8 cellular contexts compared by ENCODE assay signal in genomic region chr17:58329035-58329807, GRCh38. TPM values are rescaled to one million over a fixed set of nuclear protein-coding genes. Genes with fewer than 3 reads are reported as not detected.
DNase-seq lines count a peak whose midpoint lies in the region; FAIRE-seq and TF ChIP-seq lines count a peak whose summit lies in the region.

No MANE protein-coding gene starts in this region.

- H3K4me1 ChIP-seq in vagina, result peaks cover 15% of the 10 kb centered on the region

- FAIRE-seq in GM12892 (lab: Jason Lieb, UNC), result peak; percentile 95

- TF ChIP-seq POLR2A in GM12892 (IDR thresholded peaks at IDR 0.05; ENCODE audit: low read depth, low read length) (peak; percentile 99), NB4 (IDR thresholded peaks at IDR 0.05; ENCODE audit: extremely low read depth, insufficient read length) (peak; percentile 97), vagina (IDR thresholded peaks at IDR 0.05) (no peak)

- no peaks in the 10 kb centered on the region for H3K27me3 ChIP-seq in vagina

- no peaks in the 10 kb centered on the region for H3K9me3 ChIP-seq in vagina

- peak; percentile 58 for DNase-seq in GM12892 (ENCODE audit: insufficient read length)
- no peak for DNase-seq in HFF-Myc (ENCODE audit: extremely low read depth, low read depth)
- peak; percentile 98 for DNase-seq in NB4 (ENCODE audit: low read depth)
- DNase-seq in activated T-cell treated with anti-CD3 and anti-CD28 coated beads for 1 hour (ENCODE audit: low read depth), result peak; percentile 70
- peak; percentile 86 for DNase-seq in germinal center (ENCODE audit: low spot score)
- DNase-seq in stimulated activated CD4-positive, alpha-beta T cell treated with anti-CD3 and anti-CD28 coated beads, Interleukin-15, amount 100 ng/mL, for 1 hour (ENCODE audit: low read depth in 1 of 2, low spot score in 1 of 2), result peak; percentile 65 to 76
- DNase-seq in GM03348 (ENCODE audit: low spot score), result no peak
- DNase-seq in vagina (ENCODE audit: extremely low spot score in 2 of 2), result no peak

- no peaks in the 10 kb centered on the region for H3K36me3 ChIP-seq in vagina

- TF ChIP-seq CTCF in HFF-Myc (IDR thresholded peaks at IDR 0.05; ENCODE audit: low read depth, low read length, missing control alignments) (peak; percentile 31), NB4 (IDR thresholded peaks at IDR 0.05; ENCODE audit: low read depth, low read length) (peak; percentile 49), vagina (IDR thresholded peaks at IDR 0.05) (no peak)

- H3K27ac ChIP-seq in vagina, result no peak overlapping the region

- H3K4me3 ChIP-seq in HFF-Myc (replicated peaks; ENCODE audit: low read depth, low read length) (no peak overlapping the region), NB4 (ENCODE audit: low read depth, low read length) (peak overlapping the region; percentile 99), vagina (peak overlapping the region in 1 of 2 donors; percentile 14)

- intact Hi-C loops in vagina (cut with DNase I), result no loop called here

RNA-seq across cellular contexts. Expression of gene TSPOAP1, which starts 0.6 kb away (rescaled TPM):
- polyA plus RNA-seq in GM12892 (2012; ENCODE audit: missing spikeins), result 5.0 TPM
- total RNA-seq in vagina, result 7.1 TPM

RNA-seq across cellular contexts. Expression of gene SUPT4H1, which starts 22.8 kb away (rescaled TPM):
- 94.9 TPM for polyA plus RNA-seq in GM12892 (2012; ENCODE audit: missing spikeins)
- 31.4 TPM for total RNA-seq in vagina

RNA-seq across cellular contexts. Expression of gene MPO, which starts 48.5 kb away (rescaled TPM):
- not detected for polyA plus RNA-seq in GM12892 (2012; ENCODE audit: missing spikeins)
- not detected for total RNA-seq in vagina

Comparison
In these comparisons a context has a peak if more than half of its experiments do, and no peak if none do; other contexts are left out.
1. DNase-seq: peak in GM12892 (single experiment), NB4 (single experiment), activated T-cell treated with anti-CD3 and anti-CD28 coated beads for 1 hour (single experiment), germinal center (single experiment) and stimulated activated CD4-positive, alpha-beta T cell treated with anti-CD3 and anti-CD28 coated beads, Interleukin-15, amount 100 ng/mL, for 1 hour (2 of 2); none in HFF-Myc (single experiment), GM03348 (single experiment) and vagina (0 of 2).
2. POLR2A ChIP-seq: peak in GM12892 (single experiment) and NB4 (single experiment); none in vagina (0 of 2).
3. CTCF ChIP-seq: peak in HFF-Myc (single experiment) and NB4 (single experiment); none in vagina (0 of 3).